8 cellular contexts compared by ENCODE assay signal in genomic region chr7:138980575-138981285, GRCh38. TPM values are rescaled to one million over a fixed set of nuclear protein-coding genes. Genes with fewer than 3 reads are reported as not detected.
DNase-seq lines count a peak whose midpoint lies in the region; ATAC-seq lines count a peak whose summit lies in the region.

No MANE protein-coding gene starts in this region.

- no peaks in the 10 kb centered on the region for H3K9me3 Mint-ChIP-seq in activated CD4-positive, alpha-beta T cell treated with anti-CD3 and anti-CD28 coated beads, Interleukin-2, amount 10 ng/mL, durations not matched to agents 7 days and 5 days

- H3K27ac ChIP-seq in cingulate gyrus (ENCODE audit: low read depth, low read length) = peak overlapping the region; percentile 54

- no peak for DNase-seq in activated CD4-positive, alpha-beta T cell treated with anti-CD3 and anti-CD28 coated beads, Interleukin-2, amount 10 ng/mL, durations not matched to agents 7 days and 5 days
- no peak for DNase-seq in activated CD4-positive, alpha-beta T cell treated with anti-CD3 and anti-CD28 coated beads, Interleukin-2, amount 50 U/mL, for 4 hours
- DNase-seq in NCI-H526 treated with DMSO at 0.1 percent for 48 hours (lab: John Stamatoyannopoulos, UW) (peak; percentile 33), myocyte (ENCODE audit: low read depth) (peak; percentile 38), NCI-H2081 treated with DMSO at 0.1 percent for 48 hours (lab: John Stamatoyannopoulos, UW) (no peak), NCI-H446 (lab: John Stamatoyannopoulos, UW) (no peak)

- peak overlapping the region; percentile 76 for H3K27ac Mint-ChIP-seq in activated CD4-positive, alpha-beta T cell treated with anti-CD3 and anti-CD28 coated beads, Interleukin-2, amount 10 ng/mL, durations not matched to agents 7 days and 5 days

- CTCF ChIA-PET in activated CD4-positive, alpha-beta T cell treated with anti-CD3 and anti-CD28 coated beads, Interleukin-2, amount 10 ng/mL, durations not matched to agents 7 days and 5 days (lab: Charles Lee) = interaction anchor here (0.7 to 1.4 kb wide), 4 partner anchors 12 to 153 kb away, joined by 3 to 5 read pairs (median 4); a partner anchor contains a TSS

- ATAC-seq in HG02678 (IDR thresholded peaks at IDR 0.05; ENCODE audit: unreplicated experiment) = peak; percentile 54

- peak overlapping the region; percentile 80 for H3K4me3 Mint-ChIP-seq in activated CD4-positive, alpha-beta T cell treated with anti-CD3 and anti-CD28 coated beads, Interleukin-2, amount 10 ng/mL, durations not matched to agents 7 days and 5 days

- H3K27me3 Mint-ChIP-seq in activated CD4-positive, alpha-beta T cell treated with anti-CD3 and anti-CD28 coated beads, Interleukin-2, amount 10 ng/mL, durations not matched to agents 7 days and 5 days = peaks cover 52% of the 10 kb centered on the region

- H3K4me1 Mint-ChIP-seq in activated CD4-positive, alpha-beta T cell treated with anti-CD3 and anti-CD28 coated beads, Interleukin-2, amount 10 ng/mL, durations not matched to agents 7 days and 5 days = peaks cover 14% of the 10 kb centered on the region

- POLR2A ChIA-PET in activated CD4-positive, alpha-beta T cell treated with anti-CD3 and anti-CD28 coated beads, Interleukin-2, amount 10 ng/mL, durations not matched to agents 7 days and 5 days (lab: Charles Lee) = no interaction called here

- H3K36me3 Mint-ChIP-seq in activated CD4-positive, alpha-beta T cell treated with anti-CD3 and anti-CD28 coated beads, Interleukin-2, amount 10 ng/mL, durations not matched to agents 7 days and 5 days (ENCODE audit: low read depth) = peaks cover 3% of the 10 kb centered on the region

RNA-seq across cellular contexts. Expression of gene KIAA1549, which starts 0.5 kb away (rescaled TPM):
- total RNA-seq in activated CD4-positive, alpha-beta T cell treated with anti-CD3 and anti-CD28 coated beads, Interleukin-2, amount 10 ng/mL, durations not matched to agents 7 days and 5 days = under 1 TPM; 0.12 TPM
- total RNA-seq in myocyte = 11.9 and 16.0 TPM in 2 replicates
- polyA plus RNA-seq in myocyte (2012) = 15.0 TPM

RNA-seq across cellular contexts. Expression of gene ZC3HAV1L, which starts 55.1 kb away (rescaled TPM):
- 10 to 100 TPM; 14.9 to 16.5 TPM for total RNA-seq in activated CD4-positive, alpha-beta T cell treated with anti-CD3 and anti-CD28 coated beads, Interleukin-2, amount 10 ng/mL, durations not matched to agents 7 days and 5 days
- total RNA-seq in myocyte = 16.1 and 31.5 TPM in 2 replicates
- polyA plus RNA-seq in myocyte (2012) = 12.7 TPM

Comparison
In these comparisons a context has a peak if more than half of its experiments do, and no peak if none do; other contexts are left out.
1. DNase-seq: peak in NCI-H526 treated with DMSO at 0.1 percent for 48 hours (single experiment) and myocyte (single experiment); none in activated CD4-positive, alpha-beta T cell treated with anti-CD3 and anti-CD28 coated beads, Interleukin-2, amount 10 ng/mL, durations not matched to agents 7 days and 5 days (single experiment), activated CD4-positive, alpha-beta T cell treated with anti-CD3 and anti-CD28 coated beads, Interleukin-2, amount 50 U/mL, for 4 hours (0 of 2), NCI-H2081 treated with DMSO at 0.1 percent for 48 hours (single experiment) and NCI-H446 (0 of 2).
2. RNA of gene KIAA1549, which starts 0.5 kb away (total RNA-seq): 11.9 to 16.0 TPM in myocyte; 0.12 TPM in activated CD4-positive, alpha-beta T cell treated with anti-CD3 and anti-CD28 coated beads, Interleukin-2, amount 10 ng/mL, durations not matched to agents 7 days and 5 days; every median in the first group is over 10 times any median in the second.